In genomic region chr16:52805559-52806168, GRCh38 we compare ENCODE assay signal across 1 cellular context.
TF ChIP-seq lines count a peak whose summit lies in the region.

No MANE protein-coding gene starts in this region.

TF ChIP-seq in GM23338, 12 proteins besides CTCF, POLR2A, EP300 and RAD21 (continued from another document):
- TF ChIP-seq REST (IDR thresholded peaks at IDR 0.05; ENCODE audit: unreplicated experiment) (no peak), ZNF331 (CRISPR knock-in tag; IDR thresholded peaks at IDR 0.05; ENCODE audit: low read depth) (no peak), EZH2phosphoT487 (IDR thresholded peaks at IDR 0.05; ENCODE audit: unreplicated experiment) (no peak), CREB1 (CRISPR knock-in tag; IDR thresholded peaks at IDR 0.05; ENCODE audit: low read depth) (no peak), NANOG (IDR thresholded peaks at IDR 0.05; ENCODE audit: borderline replicate concordance) (no peak), STAT1 (IDR thresholded peaks at IDR 0.05; ENCODE audit: unreplicated experiment) (no peak), POLR2AphosphoS5 (IDR thresholded peaks at IDR 0.05; ENCODE audit: low read depth) (no peak), EZH2 (IDR thresholded peaks at IDR 0.05; ENCODE audit: low read depth, unreplicated experiment) (no peak)
